Comparison of ENCODE assay signal across 37 cellular contexts in the genomic region with DNA sequence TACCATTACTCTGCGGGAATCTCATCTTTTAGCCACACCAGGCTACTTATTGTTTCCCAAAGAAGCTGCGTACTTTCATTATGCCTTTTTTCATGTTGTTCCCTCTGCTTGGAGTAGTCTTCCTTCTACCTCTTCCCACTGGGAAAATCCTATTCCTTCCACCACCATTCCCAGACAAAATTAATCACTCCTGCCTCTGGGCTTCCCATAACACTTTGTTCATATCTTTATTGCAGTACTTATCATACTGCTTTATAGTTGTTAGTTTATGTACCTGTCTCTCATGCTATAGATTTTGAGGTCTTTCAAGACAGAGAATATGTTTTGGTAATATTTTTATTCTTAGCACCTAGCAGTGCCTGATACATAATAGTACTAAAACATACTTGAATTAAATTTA. TPM values are rescaled to one million over a fixed set of nuclear protein-coding genes. Genes with fewer than 3 reads are reported as not detected.
"Had no signal": no experiment of that assay in that cellular context is flagged by ENCODE, and none has a peak within 500 bp of the region (broad histone marks: within the 10 kb centered on the region; RNA-seq: fewer than 3 reads in every experiment).

No MANE protein-coding gene starts in this region.

- H3K4me1 Mint-ChIP-seq: activated CD4-positive, alpha-beta memory T cell treated with anti-CD3 and anti-CD28 coated beads, Interleukin-2, amount 10 ng/mL, durations not matched to agents 7 days and 5 days; activated CD4-positive, alpha-beta T cell treated with anti-CD3 and anti-CD28 coated beads for 36 hours; activated CD4-positive, alpha-beta T cell treated with anti-CD3 and anti-CD28 coated beads, Interleukin-2, amount 10 ng/mL, durations not matched to agents 7 days and 5 days; activated CD8-positive, alpha-beta memory T cell treated with anti-CD3 and anti-CD28 coated beads, Interleukin-2, amount 10 ng/mL, durations not matched to agents 7 days and 5 days; activated naive CD8-positive, alpha-beta T cell treated with anti-CD3 and anti-CD28 coated beads for 36 hours; WTC11 had no signal

- H3K36me3 Mint-ChIP-seq: activated CD8-positive, alpha-beta memory T cell treated with anti-CD3 and anti-CD28 coated beads, Interleukin-2, amount 10 ng/mL, durations not matched to agents 7 days and 5 days; activated naive CD8-positive, alpha-beta T cell treated with anti-CD3 and anti-CD28 coated beads for 36 hours; WTC11 had no signal

- DNase-seq: activated CD4-positive, alpha-beta memory T cell treated with anti-CD3 and anti-CD28 coated beads, Interleukin-2, amount 10 ng/mL, durations not matched to agents 7 days and 5 days; activated CD4-positive, alpha-beta T cell treated with anti-CD3 and anti-CD28 coated beads for 1 hour; activated CD4-positive, alpha-beta T cell treated with anti-CD3 and anti-CD28 coated beads for 36 hours; activated CD4-positive, alpha-beta T cell treated with anti-CD3 and anti-CD28 coated beads for 48 hours; activated CD4-positive, alpha-beta T cell treated with anti-CD3 and anti-CD28 coated beads, Interleukin-2, amount 10 ng/mL, durations not matched to agents 7 days and 5 days; activated CD4-positive, alpha-beta T cell treated with anti-CD3 and anti-CD28 coated beads, Interleukin-2, amount 50 U/mL, for 48 hours; activated CD4-positive, CD25-positive, alpha-beta regulatory T cell; activated CD8-positive, alpha-beta memory T cell treated with anti-CD3 and anti-CD28 coated beads for 24 hours; activated CD8-positive, alpha-beta memory T cell treated with anti-CD3 and anti-CD28 coated beads, Interleukin-2, amount 10 ng/mL, durations not matched to agents 7 days and 5 days; activated CD8-positive, alpha-beta memory T cell treated with anti-CD3 and anti-CD28 coated beads, Interleukin-2, amount 50 U/mL, for 48 hours; activated CD8-positive, alpha-beta T cell treated with anti-CD3 and anti-CD28 coated beads, Interleukin-2, amount 10 ng/mL, durations not matched to agents 7 days and 5 days; activated effector memory CD4-positive, alpha-beta T cell treated with Interleukin-2 at 50 U/mL for 16 hours; activated gamma-delta T cell; activated naive CD4-positive, alpha-beta T cell treated with anti-CD3 and anti-CD28 coated beads for 36 hours; activated naive CD4-positive, alpha-beta T cell treated with anti-CD3 and anti-CD28 coated beads, Interleukin-2, amount 50 U/mL, for 16 hours; activated naive CD8-positive, alpha-beta T cell treated with anti-CD3 and anti-CD28 coated beads for 36 hours; activated T-cell treated with anti-CD3 and anti-CD28 coated beads, Interleukin-2, amount 50 U/mL, for 24 hours; activated T-cell treated with anti-CD3 and anti-CD28 coated beads, Interleukin-2, amount 50 U/mL, for 48 hours; adrenal gland; amniotic stem cell; aorta; body of pancreas; brain microvascular endothelial cell; central memory CD4-positive, alpha-beta T cell; T-helper 1 cell; T-helper 2 cell; T-helper 9 cell; WERI-Rb-1 had no signal

- H3K27ac Mint-ChIP-seq: activated CD4-positive, alpha-beta memory T cell treated with anti-CD3 and anti-CD28 coated beads, Interleukin-2, amount 10 ng/mL, durations not matched to agents 7 days and 5 days; activated CD4-positive, alpha-beta T cell treated with anti-CD3 and anti-CD28 coated beads for 36 hours; activated CD4-positive, alpha-beta T cell treated with anti-CD3 and anti-CD28 coated beads, Interleukin-2, amount 10 ng/mL, durations not matched to agents 7 days and 5 days; activated CD8-positive, alpha-beta memory T cell treated with anti-CD3 and anti-CD28 coated beads, Interleukin-2, amount 10 ng/mL, durations not matched to agents 7 days and 5 days; activated CD8-positive, alpha-beta T cell treated with anti-CD3 and anti-CD28 coated beads, Interleukin-2, amount 10 ng/mL, durations not matched to agents 7 days and 5 days; activated naive CD4-positive, alpha-beta T cell treated with anti-CD3 and anti-CD28 coated beads for 36 hours; activated naive CD4-positive, alpha-beta T cell treated with anti-CD3 and anti-CD28 coated beads, Interleukin-2, amount 50 U/mL, for 72 hours; activated naive CD8-positive, alpha-beta T cell treated with anti-CD3 and anti-CD28 coated beads for 36 hours; activated T-cell treated with anti-CD3 and anti-CD28 coated beads, Interleukin-2, amount 50 U/mL, for 24 hours; activated T-helper 2 cell treated with anti-CD3 and anti-CD28 coated beads, Interferon-gamma antibody, Interleukin-2, Interleukin-4, amounts not matched to agents 10 μg/mL and 5 μg/mL and 100 μg/mL, durations not matched to agents 14 hours and 24 hours and 36 hours; T-helper 1 cell treated with Interleukin-12 subunit alpha and Interleukin-12 subunit beta and Interleukin-4 antibody, amounts not matched to agents 30 μg/mL and 1 μg/mL, for 36 hours; T-helper 2 cell treated with Interferon-gamma antibody and Interleukin-4, amounts not matched to agents 5 μg/mL and 100 μg/mL, for 36 hours; WTC11 had no signal

- H3K9me3 ChIP-seq: body of pancreas, breast epithelium had no signal

- ATAC-seq: activated CD4-positive, alpha-beta T cell treated with anti-CD3 and anti-CD28 coated beads for 36 hours; activated CD4-positive, CD25-positive, alpha-beta regulatory T cell treated with anti-CD3 and anti-CD28 coated beads, Interleukin-2, amount 50 U/mL, for 24 hours; activated CD8-positive, alpha-beta memory T cell treated with anti-CD3 and anti-CD28 coated beads, Interleukin-2, amount 10 ng/mL, durations not matched to agents 7 days and 5 days; activated CD8-positive, alpha-beta T cell treated with anti-CD3 and anti-CD28 coated beads, Interleukin-2, amount 10 ng/mL, durations not matched to agents 7 days and 5 days; activated naive CD4-positive, alpha-beta T cell treated with anti-CD3 and anti-CD28 coated beads, Interleukin-2, amount 50 U/mL, for 72 hours; body of pancreas; WTC11 had no signal

- H3K36me3 ChIP-seq: adrenal gland, brain microvascular endothelial cell, breast epithelium, WERI-Rb-1 had no signal

- H3K4me1 ChIP-seq: adrenal gland, body of pancreas, breast epithelium had no signal

- H3K27ac ChIP-seq: adrenal gland, body of pancreas, brain microvascular endothelial cell, breast epithelium, WERI-Rb-1 had no signal

- H3K4me3 Mint-ChIP-seq: activated CD4-positive, alpha-beta memory T cell treated with anti-CD3 and anti-CD28 coated beads, Interleukin-2, amount 10 ng/mL, durations not matched to agents 7 days and 5 days; activated CD4-positive, alpha-beta T cell treated with anti-CD3 and anti-CD28 coated beads for 36 hours; activated CD4-positive, alpha-beta T cell treated with anti-CD3 and anti-CD28 coated beads, Interleukin-2, amount 10 ng/mL, durations not matched to agents 7 days and 5 days; activated CD8-positive, alpha-beta memory T cell treated with anti-CD3 and anti-CD28 coated beads, Interleukin-2, amount 10 ng/mL, durations not matched to agents 7 days and 5 days; activated CD8-positive, alpha-beta T cell treated with anti-CD3 and anti-CD28 coated beads, Interleukin-2, amount 10 ng/mL, durations not matched to agents 7 days and 5 days; activated naive CD4-positive, alpha-beta T cell treated with anti-CD3 and anti-CD28 coated beads for 36 hours; activated naive CD8-positive, alpha-beta T cell treated with anti-CD3 and anti-CD28 coated beads for 36 hours; activated T-cell treated with anti-CD3 and anti-CD28 coated beads, Interleukin-2, amount 50 U/mL, for 24 hours; T-helper 1 cell treated with Interleukin-12 subunit alpha and Interleukin-12 subunit beta and Interleukin-4 antibody, amounts not matched to agents 30 μg/mL and 1 μg/mL, for 36 hours; T-helper 2 cell treated with Interferon-gamma antibody and Interleukin-4, amounts not matched to agents 5 μg/mL and 100 μg/mL, for 36 hours; WTC11 had no signal

- H3K9me3 Mint-ChIP-seq: activated CD4-positive, alpha-beta memory T cell treated with anti-CD3 and anti-CD28 coated beads, Interleukin-2, amount 10 ng/mL, durations not matched to agents 7 days and 5 days; activated CD4-positive, alpha-beta T cell treated with anti-CD3 and anti-CD28 coated beads, Interleukin-2, amount 10 ng/mL, durations not matched to agents 7 days and 5 days; activated naive CD4-positive, alpha-beta T cell treated with anti-CD3 and anti-CD28 coated beads for 36 hours; activated naive CD4-positive, alpha-beta T cell treated with anti-CD3 and anti-CD28 coated beads, Interleukin-2, amount 50 U/mL, for 72 hours; activated naive CD8-positive, alpha-beta T cell treated with anti-CD3 and anti-CD28 coated beads for 36 hours; activated T-helper 2 cell treated with anti-CD3 and anti-CD28 coated beads, Interferon-gamma antibody, Interleukin-2, Interleukin-4, amounts not matched to agents 10 μg/mL and 5 μg/mL and 100 μg/mL, durations not matched to agents 14 hours and 24 hours and 36 hours; T-helper 1 cell treated with Interleukin-12 subunit alpha and Interleukin-12 subunit beta and Interleukin-4 antibody, amounts not matched to agents 30 μg/mL and 1 μg/mL, for 36 hours; T-helper 2 cell treated with Interferon-gamma antibody and Interleukin-4, amounts not matched to agents 5 μg/mL and 100 μg/mL, for 36 hours; WTC11 had no signal

- H3K4me3 ChIP-seq: adrenal gland, body of pancreas, breast epithelium had no signal

RNA-seq across cellular contexts. Expression of gene OTX1, which starts 16.2 kb away (rescaled TPM):
- total RNA-seq: activated CD4-positive, alpha-beta T cell treated with anti-CD3 and anti-CD28 coated beads for 36 hours; activated CD4-positive, alpha-beta T cell treated with anti-CD3 and anti-CD28 coated beads, Interleukin-2, amount 10 ng/mL, durations not matched to agents 7 days and 5 days; activated CD8-positive, alpha-beta T cell treated with anti-CD3 and anti-CD28 coated beads, Interleukin-2, amount 10 ng/mL, durations not matched to agents 7 days and 5 days; activated naive CD4-positive, alpha-beta T cell treated with anti-CD3 and anti-CD28 coated beads for 36 hours; activated naive CD4-positive, alpha-beta T cell treated with anti-CD3 and anti-CD28 coated beads, Interleukin-2, amount 50 U/mL, for 72 hours; activated naive CD8-positive, alpha-beta T cell treated with anti-CD3 and anti-CD28 coated beads for 36 hours; activated T-helper 2 cell treated with anti-CD3 and anti-CD28 coated beads, Interferon-gamma antibody, Interleukin-2, Interleukin-4, amounts not matched to agents 10 μg/mL and 5 μg/mL and 100 μg/mL, durations not matched to agents 14 hours and 24 hours and 36 hours; adrenal gland; aorta; body of pancreas; breast epithelium; cardiac septum; cerebellum had no signal
